Comparison of ENCODE assay signal across 1 cellular context in the genomic region with DNA sequence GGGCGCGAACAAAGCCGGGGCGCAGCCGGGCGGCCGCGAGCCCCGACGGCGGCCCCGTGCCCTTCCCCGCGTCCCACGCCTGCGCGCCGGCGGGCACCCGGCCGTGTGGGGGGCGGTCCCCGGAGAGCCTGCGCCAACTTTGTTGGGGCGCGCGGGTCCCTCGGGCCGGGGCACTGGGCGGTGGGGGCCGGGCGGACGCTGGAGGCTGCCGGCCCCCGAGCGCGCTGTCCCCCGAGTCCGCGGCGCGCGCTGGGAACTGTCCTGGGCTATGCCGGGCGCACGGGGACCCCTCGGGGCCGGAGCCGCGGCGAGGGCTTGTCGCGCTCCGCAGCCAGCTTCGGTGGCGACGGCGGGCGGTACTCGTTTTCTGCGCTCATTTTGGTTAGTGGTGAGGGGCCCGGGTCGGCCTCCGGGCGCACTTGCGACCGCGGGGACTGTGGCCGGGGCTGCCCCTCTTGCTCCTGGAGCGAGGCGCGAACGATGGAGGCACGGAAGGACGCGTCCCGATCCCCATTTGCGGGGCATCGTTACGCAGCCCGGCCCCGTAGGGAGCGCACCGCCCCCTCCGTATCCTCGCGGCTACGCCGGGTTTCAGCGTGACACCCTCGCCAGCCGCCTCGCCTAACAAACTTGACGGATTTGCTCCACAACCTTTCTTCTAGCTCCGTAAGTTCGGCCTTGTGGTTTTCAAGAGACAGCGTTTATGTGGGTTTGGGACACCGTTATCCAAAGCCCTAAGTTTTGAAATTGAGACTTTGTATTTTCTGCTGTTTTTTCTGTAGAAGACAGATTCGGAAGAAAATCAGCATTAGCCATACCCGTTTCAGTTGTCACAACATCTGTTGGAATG.
TF ChIP-seq lines count a peak whose summit lies in the region.

No MANE protein-coding gene starts in this region.

TF ChIP-seq in GM23338, 12 proteins besides CTCF, POLR2A, EP300 and RAD21:
- TF ChIP-seq NANOG (IDR thresholded peaks at IDR 0.05; ENCODE audit: borderline replicate concordance) (no peak), JUNB (IDR thresholded peaks at IDR 0.05; ENCODE audit: unreplicated experiment) (no peak), ZNF331 (CRISPR knock-in tag; IDR thresholded peaks at IDR 0.05; ENCODE audit: low read depth) (no peak), EZH2 (IDR thresholded peaks at IDR 0.05; ENCODE audit: low read depth, unreplicated experiment) (no peak), EZH2phosphoT487 (IDR thresholded peaks at IDR 0.05; ENCODE audit: unreplicated experiment) (no peak), CREB1 (CRISPR knock-in tag; IDR thresholded peaks at IDR 0.05; ENCODE audit: low read depth) (no peak), ZNF114 (CRISPR knock-in tag; IDR thresholded peaks at IDR 0.05) (no peak), STAT1 (IDR thresholded peaks at IDR 0.05; ENCODE audit: unreplicated experiment) (no peak), POLR2AphosphoS5 (IDR thresholded peaks at IDR 0.05; ENCODE audit: low read depth) (no peak)
- TF ChIP-seq, protein P1, sequence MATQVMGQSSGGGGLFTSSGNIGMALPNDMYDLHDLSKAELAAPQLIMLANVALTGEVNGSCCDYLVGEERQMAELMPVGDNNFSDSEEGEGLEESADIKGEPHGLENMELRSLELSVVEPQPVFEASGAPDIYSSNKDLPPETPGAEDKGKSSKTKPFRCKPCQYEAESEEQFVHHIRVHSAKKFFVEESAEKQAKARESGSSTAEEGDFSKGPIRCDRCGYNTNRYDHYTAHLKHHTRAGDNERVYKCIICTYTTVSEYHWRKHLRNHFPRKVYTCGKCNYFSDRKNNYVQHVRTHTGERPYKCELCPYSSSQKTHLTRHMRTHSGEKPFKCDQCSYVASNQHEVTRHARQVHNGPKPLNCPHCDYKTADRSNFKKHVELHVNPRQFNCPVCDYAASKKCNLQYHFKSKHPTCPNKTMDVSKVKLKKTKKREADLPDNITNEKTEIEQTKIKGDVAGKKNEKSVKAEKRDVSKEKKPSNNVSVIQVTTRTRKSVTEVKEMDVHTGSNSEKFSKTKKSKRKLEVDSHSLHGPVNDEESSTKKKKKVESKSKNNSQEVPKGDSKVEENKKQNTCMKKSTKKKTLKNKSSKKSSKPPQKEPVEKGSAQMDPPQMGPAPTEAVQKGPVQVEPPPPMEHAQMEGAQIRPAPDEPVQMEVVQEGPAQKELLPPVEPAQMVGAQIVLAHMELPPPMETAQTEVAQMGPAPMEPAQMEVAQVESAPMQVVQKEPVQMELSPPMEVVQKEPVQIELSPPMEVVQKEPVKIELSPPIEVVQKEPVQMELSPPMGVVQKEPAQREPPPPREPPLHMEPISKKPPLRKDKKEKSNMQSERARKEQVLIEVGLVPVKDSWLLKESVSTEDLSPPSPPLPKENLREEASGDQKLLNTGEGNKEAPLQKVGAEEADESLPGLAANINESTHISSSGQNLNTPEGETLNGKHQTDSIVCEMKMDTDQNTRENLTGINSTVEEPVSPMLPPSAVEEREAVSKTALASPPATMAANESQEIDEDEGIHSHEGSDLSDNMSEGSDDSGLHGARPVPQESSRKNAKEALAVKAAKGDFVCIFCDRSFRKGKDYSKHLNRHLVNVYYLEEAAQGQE (IDR thresholded peaks at IDR 0.05; ENCODE audit: unreplicated experiment) = no peak
- TF ChIP-seq, protein P2, sequence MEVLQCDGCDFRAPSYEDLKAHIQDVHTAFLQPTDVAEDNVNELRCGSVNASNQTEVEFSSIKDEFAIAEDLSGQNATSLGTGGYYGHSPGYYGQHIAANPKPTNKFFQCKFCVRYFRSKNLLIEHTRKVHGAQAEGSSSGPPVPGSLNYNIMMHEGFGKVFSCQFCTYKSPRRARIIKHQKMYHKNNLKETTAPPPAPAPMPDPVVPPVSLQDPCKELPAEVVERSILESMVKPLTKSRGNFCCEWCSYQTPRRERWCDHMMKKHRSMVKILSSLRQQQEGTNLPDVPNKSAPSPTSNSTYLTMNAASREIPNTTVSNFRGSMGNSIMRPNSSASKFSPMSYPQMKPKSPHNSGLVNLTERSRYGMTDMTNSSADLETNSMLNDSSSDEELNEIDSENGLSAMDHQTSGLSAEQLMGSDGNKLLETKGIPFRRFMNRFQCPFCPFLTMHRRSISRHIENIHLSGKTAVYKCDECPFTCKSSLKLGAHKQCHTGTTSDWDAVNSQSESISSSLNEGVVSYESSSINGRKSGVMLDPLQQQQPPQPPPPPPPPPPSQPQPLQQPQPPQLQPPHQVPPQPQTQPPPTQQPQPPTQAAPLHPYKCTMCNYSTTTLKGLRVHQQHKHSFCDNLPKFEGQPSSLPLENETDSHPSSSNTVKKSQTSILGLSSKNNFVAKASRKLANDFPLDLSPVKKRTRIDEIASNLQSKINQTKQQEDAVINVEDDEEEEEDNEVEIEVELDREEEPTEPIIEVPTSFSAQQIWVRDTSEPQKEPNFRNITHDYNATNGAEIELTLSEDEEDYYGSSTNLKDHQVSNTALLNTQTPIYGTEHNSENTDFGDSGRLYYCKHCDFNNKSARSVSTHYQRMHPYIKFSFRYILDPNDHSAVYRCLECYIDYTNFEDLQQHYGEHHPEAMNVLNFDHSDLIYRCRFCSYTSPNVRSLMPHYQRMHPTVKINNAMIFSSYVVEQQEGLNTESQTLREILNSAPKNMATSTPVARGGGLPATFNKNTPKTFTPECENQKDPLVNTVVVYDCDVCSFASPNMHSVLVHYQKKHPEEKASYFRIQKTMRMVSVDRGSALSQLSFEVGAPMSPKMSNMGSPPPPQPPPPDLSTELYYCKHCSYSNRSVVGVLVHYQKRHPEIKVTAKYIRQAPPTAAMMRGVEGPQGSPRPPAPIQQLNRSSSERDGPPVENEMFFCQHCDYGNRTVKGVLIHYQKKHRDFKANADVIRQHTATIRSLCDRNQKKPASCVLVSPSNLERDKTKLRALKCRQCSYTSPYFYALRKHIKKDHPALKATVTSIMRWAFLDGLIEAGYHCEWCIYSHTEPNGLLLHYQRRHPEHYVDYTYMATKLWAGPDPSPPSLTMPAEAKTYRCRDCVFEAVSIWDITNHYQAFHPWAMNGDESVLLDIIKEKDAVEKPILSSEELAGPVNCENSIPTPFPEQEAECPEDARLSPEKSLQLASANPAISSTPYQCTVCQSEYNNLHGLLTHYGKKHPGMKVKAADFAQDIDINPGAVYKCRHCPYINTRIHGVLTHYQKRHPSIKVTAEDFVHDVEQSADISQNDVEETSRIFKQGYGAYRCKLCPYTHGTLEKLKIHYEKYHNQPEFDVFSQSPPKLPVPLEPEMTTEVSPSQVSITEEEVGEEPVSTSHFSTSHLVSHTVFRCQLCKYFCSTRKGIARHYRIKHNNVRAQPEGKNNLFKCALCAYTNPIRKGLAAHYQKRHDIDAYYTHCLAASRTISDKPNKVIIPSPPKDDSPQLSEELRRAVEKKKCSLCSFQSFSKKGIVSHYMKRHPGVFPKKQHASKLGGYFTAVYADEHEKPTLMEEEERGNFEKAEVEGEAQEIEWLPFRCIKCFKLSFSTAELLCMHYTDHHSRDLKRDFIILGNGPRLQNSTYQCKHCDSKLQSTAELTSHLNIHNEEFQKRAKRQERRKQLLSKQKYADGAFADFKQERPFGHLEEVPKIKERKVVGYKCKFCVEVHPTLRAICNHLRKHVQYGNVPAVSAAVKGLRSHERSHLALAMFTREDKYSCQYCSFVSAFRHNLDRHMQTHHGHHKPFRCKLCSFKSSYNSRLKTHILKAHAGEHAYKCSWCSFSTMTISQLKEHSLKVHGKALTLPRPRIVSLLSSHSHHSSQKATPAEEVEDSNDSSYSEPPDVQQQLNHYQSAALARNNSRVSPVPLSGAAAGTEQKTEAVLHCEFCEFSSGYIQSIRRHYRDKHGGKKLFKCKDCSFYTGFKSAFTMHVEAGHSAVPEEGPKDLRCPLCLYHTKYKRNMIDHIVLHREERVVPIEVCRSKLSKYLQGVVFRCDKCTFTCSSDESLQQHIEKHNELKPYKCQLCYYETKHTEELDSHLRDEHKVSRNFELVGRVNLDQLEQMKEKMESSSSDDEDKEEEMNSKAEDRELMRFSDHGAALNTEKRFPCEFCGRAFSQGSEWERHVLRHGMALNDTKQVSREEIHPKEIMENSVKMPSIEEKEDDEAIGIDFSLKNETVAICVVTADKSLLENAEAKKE (CRISPR knock-in tag; IDR thresholded peaks at IDR 0.05) = no peak
- TF ChIP-seq, protein P3, sequence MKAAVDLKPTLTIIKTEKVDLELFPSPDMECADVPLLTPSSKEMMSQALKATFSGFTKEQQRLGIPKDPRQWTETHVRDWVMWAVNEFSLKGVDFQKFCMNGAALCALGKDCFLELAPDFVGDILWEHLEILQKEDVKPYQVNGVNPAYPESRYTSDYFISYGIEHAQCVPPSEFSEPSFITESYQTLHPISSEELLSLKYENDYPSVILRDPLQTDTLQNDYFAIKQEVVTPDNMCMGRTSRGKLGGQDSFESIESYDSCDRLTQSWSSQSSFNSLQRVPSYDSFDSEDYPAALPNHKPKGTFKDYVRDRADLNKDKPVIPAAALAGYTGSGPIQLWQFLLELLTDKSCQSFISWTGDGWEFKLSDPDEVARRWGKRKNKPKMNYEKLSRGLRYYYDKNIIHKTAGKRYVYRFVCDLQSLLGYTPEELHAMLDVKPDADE (IDR thresholded peaks at IDR 0.05) = no peak
